10 cellular contexts compared by ENCODE assay signal in genomic region chr1:25033828-25034451, GRCh38.
DNase-seq lines count a peak whose midpoint lies in the region; ATAC-seq, FAIRE-seq and TF ChIP-seq lines count a peak whose summit lies in the region.
"Had no signal": no experiment of that assay in that cellular context is flagged by ENCODE, and none has a peak within 500 bp of the region (broad histone marks: within the 10 kb centered on the region; RNA-seq: fewer than 3 reads in every experiment).

No MANE protein-coding gene starts in this region.

- TF ChIP-seq POLR2A in GM12891 (IDR thresholded peaks at IDR 0.05; ENCODE audit: low read depth, low read length): peak; percentile 84

- no peaks in the 10 kb centered on the region for H3K36me3 ChIP-seq in esophagus (ENCODE audit: control insufficient read depth in 2 of 2, insufficient read depth in 2 of 2, low read length in 1 of 2)

- DNase-seq in GM12891 (ENCODE audit: insufficient read length, low spot score) (no peak), NOMO-1 (lab: John Stamatoyannopoulos, UW; ENCODE audit: unreplicated experiment in 2 of 2) (peak; percentile 92 to 96), posterior vena cava (ENCODE audit: low spot score) (peak; percentile 90), DMS53 treated with DMSO at 0.1 percent for 48 hours (lab: John Stamatoyannopoulos, UW; ENCODE audit: unreplicated experiment) (no peak), endothelial cell (ENCODE audit: low spot score) (no peak)
- DNase-seq in effector CD8-positive, alpha-beta T cell (lab: John Stamatoyannopoulos, UW): no peak
- DNase-seq: activated naive CD4-positive, alpha-beta T cell treated with anti-CD3 and anti-CD28 coated beads, Interleukin-2, amount 50 U/mL, for 16 hours; NCI-H1092 treated with DMSO at 0.1 percent for 48 hours had no signal

- peak; percentile 48 for FAIRE-seq in GM12891 (lab: Jason Lieb, UNC)

- intact Hi-C loops in posterior vena cava (cut with DNase I): no loop called here

- H3K27ac ChIP-seq in esophagus (ENCODE audit: low read depth in 2 of 2, low read length in 1 of 2): peak overlapping the region; percentile 33 to 47

- 69 to 73% methylated on average over 23 of the region's 23 CpGs for WGBS in esophagus, 2 donors

- no peak overlapping the region for H3K27ac Mint-ChIP-seq in endothelial cell (ENCODE audit: unreplicated experiment)

- peaks cover 0 to 2% of the 10 kb centered on the region in 2 donors for H3K4me1 ChIP-seq in esophagus (ENCODE audit: control insufficient read depth in 2 of 2, insufficient read depth in 2 of 2, low read length in 1 of 2)

- no peaks in the 10 kb centered on the region for H3K27me3 Mint-ChIP-seq in endothelial cell (ENCODE audit: unreplicated experiment)

- no peak for TF ChIP-seq CTCF in endothelial cell (IDR thresholded peaks at IDR 0.05; ENCODE audit: unreplicated experiment)

- no peak for ATAC-seq in GM21528 (IDR thresholded peaks at IDR 0.05; ENCODE audit: low FRiP score, unreplicated experiment)

- no peaks in the 10 kb centered on the region for H3K9me3 Mint-ChIP-seq in endothelial cell (ENCODE audit: unreplicated experiment)

- no peak overlapping the region for H3K4me3 ChIP-seq in esophagus (ENCODE audit: low read depth in 1 of 2, low read length in 2 of 2)

- peaks cover 7% of the 10 kb centered on the region for H3K4me1 Mint-ChIP-seq in endothelial cell (ENCODE audit: unreplicated experiment)

- no peaks in the 10 kb centered on the region for H3K27me3 ChIP-seq in esophagus (ENCODE audit: control insufficient read depth in 1 of 2, insufficient read depth in 2 of 2, low read length in 2 of 2)

- no peak overlapping the region for H3K4me3 Mint-ChIP-seq in endothelial cell (ENCODE audit: unreplicated experiment)

- H3K36me3 Mint-ChIP-seq in endothelial cell (ENCODE audit: low read depth, unreplicated experiment): no peaks in the 10 kb centered on the region

- no peaks in the 10 kb centered on the region for H3K9me3 ChIP-seq in esophagus (ENCODE audit: control insufficient read depth in 2 of 2, insufficient read depth in 1 of 2, low read depth in 1 of 2, low read length in 1 of 2)

TF ChIP-seq in GM12891, 5 proteins besides CTCF, POLR2A, EP300 and RAD21:
- peak; percentile 43; the same call in 1 of the 2 replicates for TF ChIP-seq POU2F2 (IDR thresholded peaks at IDR 0.05; ENCODE audit: low read depth, low read length)
- no peak for TF ChIP-seq PAX5 (IDR thresholded peaks at IDR 0.05; ENCODE audit: insufficient read depth, low read length, severe bottlenecking)
- peak; percentile 72; the same call in 1 of the 2 replicates for TF ChIP-seq TAF1 (IDR thresholded peaks at IDR 0.05; ENCODE audit: low read depth, low read length)
- TF ChIP-seq SPI1 (IDR thresholded peaks at IDR 0.05; ENCODE audit: low read depth, low read length): peak; percentile 87
- TF ChIP-seq POLR2AphosphoS5 (IDR thresholded peaks at IDR 0.05; ENCODE audit: low read depth, low read length): peak; percentile 72

Comparison
In these comparisons a context has a peak if more than half of its experiments do, and no peak if none do; other contexts are left out.
1. DNase-seq: peak in NOMO-1 (2 of 2) and posterior vena cava (single experiment); none in GM12891 (single experiment), effector CD8-positive, alpha-beta T cell (single experiment), DMS53 treated with DMSO at 0.1 percent for 48 hours (single experiment) and endothelial cell (single experiment).